In the genomic region with DNA sequence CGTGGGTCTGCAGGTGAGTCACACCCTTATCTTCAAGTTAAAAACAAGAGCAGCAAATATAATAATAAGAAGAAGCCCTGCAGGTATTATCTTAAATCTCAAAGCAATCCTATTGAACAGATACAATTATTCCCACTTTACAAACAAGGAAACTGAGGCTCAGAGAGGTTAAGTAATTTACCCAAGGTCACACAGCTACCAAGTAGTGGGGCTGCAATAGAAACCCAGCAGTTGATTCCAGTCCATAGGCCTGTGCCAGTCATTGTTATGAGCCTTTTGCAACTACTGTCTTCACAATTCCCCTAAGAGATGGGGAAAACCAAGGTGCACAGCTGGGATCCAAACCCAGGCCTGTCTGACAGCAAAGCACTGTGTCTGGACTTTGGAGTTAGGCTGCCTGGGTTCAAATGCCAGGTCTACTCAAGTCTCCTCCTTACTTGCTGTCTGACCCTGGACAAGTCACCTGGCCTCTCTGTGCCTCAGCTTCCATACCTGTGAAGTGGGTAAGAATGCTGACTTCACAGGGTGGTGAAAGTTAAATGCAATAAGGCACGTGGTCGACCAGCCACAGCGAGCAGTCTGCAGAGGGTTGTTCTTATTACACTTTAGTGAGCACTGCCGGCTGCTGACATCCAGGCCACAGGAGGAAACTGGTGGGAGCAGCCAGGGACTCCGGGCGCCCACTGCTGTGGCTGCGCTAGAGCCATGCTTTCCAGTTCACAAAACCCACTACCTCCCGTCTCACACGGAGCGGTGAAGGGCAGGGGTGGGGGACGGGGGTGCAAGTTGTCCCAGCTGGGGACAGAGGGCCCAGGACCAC, we compare ENCODE assay signal across 2 cellular contexts.
TF ChIP-seq lines count a peak whose summit lies in the region.

No MANE protein-coding gene starts in this region.

TF ChIP-seq in HEK293T, 16 proteins besides CTCF, POLR2A, EP300 and RAD21:
- TF ChIP-seq FOXM1 (IDR thresholded peaks at IDR 0.05; ENCODE audit: borderline replicate concordance): no peak
- no peak for TF ChIP-seq LEF1 (IDR thresholded peaks at IDR 0.05; ENCODE audit: borderline replicate concordance)
- TF ChIP-seq BHLHE40 (IDR thresholded peaks at IDR 0.05; ENCODE audit: borderline replicate concordance): no peak
- TF ChIP-seq SUZ12 (IDR thresholded peaks at IDR 0.05): no peak
- TF ChIP-seq ZNF384 (IDR thresholded peaks at IDR 0.05): no peak
- no peak for TF ChIP-seq ARNT (IDR thresholded peaks at IDR 0.05)
- no peak for TF ChIP-seq CTBP1 (IDR thresholded peaks at IDR 0.05; ENCODE audit: borderline replicate concordance)
- no peak for TF ChIP-seq NFRKB (IDR thresholded peaks at IDR 0.05)
- TF ChIP-seq TARDBP (IDR thresholded peaks at IDR 0.05): no peak
- no peak for TF ChIP-seq SP1 (IDR thresholded peaks at IDR 0.05)
- no peak for TF ChIP-seq ELF4 (IDR thresholded peaks at IDR 0.05)
- no peak for TF ChIP-seq L3MBTL2 (conservative IDR thresholded peaks at IDR 0.05)
- no peak for TF ChIP-seq HDGF (IDR thresholded peaks at IDR 0.05; ENCODE audit: borderline replicate concordance)
- TF ChIP-seq PKNOX1 (IDR thresholded peaks at IDR 0.05): no peak
- no peak for TF ChIP-seq FOXA1 (IDR thresholded peaks at IDR 0.05)
- no peak for TF ChIP-seq FOXK2 (IDR thresholded peaks at IDR 0.05)

TF ChIP-seq in K562, 482 proteins besides CTCF, POLR2A, EP300 and RAD21:
- no peak for TF ChIP-seq HNRNPLL (IDR thresholded peaks at IDR 0.05; ENCODE audit: low read depth, low read length, poor library complexity, severe bottlenecking)
- peak; percentile 94 for TF ChIP-seq BCOR (IDR thresholded peaks at IDR 0.05)
- no peak for TF ChIP-seq RBM17 (IDR thresholded peaks at IDR 0.05; ENCODE audit: borderline replicate concordance, low read depth, low read length)
- TF ChIP-seq RBM25 (IDR thresholded peaks at IDR 0.05; ENCODE audit: low read depth, low read length, severe bottlenecking): peak; percentile 96
- peak; percentile 86 for TF ChIP-seq ADNP (tag; IDR thresholded peaks at IDR 0.05)
- TF ChIP-seq EWSR1 (IDR thresholded peaks at IDR 0.05; ENCODE audit: borderline replicate concordance, low read depth, partially characterized antibody): no peak
- TF ChIP-seq MEIS2 (IDR thresholded peaks at IDR 0.05; ENCODE audit: partially characterized antibody): no peak
- 0 out of 4 replicates have a peak, but pooled peaks of 1 of the 2 experiments have one; percentile 22 for TF ChIP-seq RCOR1 (IDR thresholded peaks at IDR 0.05; ENCODE audit: borderline replicate concordance in 1 of 2, low read depth in 2 of 2, low read length in 2 of 2)
- TF ChIP-seq BRD9 (IDR thresholded peaks at IDR 0.05; ENCODE audit: low read depth, partially characterized antibody): peak; percentile 33
- TF ChIP-seq BDP1 (IDR thresholded peaks at IDR 0.05; ENCODE audit: insufficient read depth, insufficient read length): no peak
- TF ChIP-seq SMARCA5 (IDR thresholded peaks at IDR 0.05): peak; percentile 71; the same call in 1 of the 2 replicates
- TF ChIP-seq FOSL1 (tag; conservative IDR thresholded peaks at IDR 0.05): 0 out of 2 replicates have a peak, but pooled peaks have one; percentile 18
- TF ChIP-seq HDAC2 (IDR thresholded peaks at IDR 0.05): peak; percentile 75
- peak; percentile 72 to 75 for TF ChIP-seq KDM1A (IDR thresholded peaks at IDR 0.05)
- TF ChIP-seq ZFP36 (IDR thresholded peaks at IDR 0.05; ENCODE audit: low read depth, low read length, partially characterized antibody): peak; percentile 87
